1 cellular context compared by ENCODE assay signal in genomic region chr6:109793015-109793414, GRCh38.
TF ChIP-seq lines count a peak whose summit lies in the region.

No MANE protein-coding gene starts in this region.

TF ChIP-seq in HepG2, 621 proteins besides CTCF, POLR2A, EP300 and RAD21 (continued from another document):
- TF ChIP-seq ZBTB46 (CRISPR knock-in tag; IDR thresholded peaks at IDR 0.05; ENCODE audit: borderline replicate concordance) (no peak), SKIL (CRISPR knock-in tag; IDR thresholded peaks at IDR 0.05; ENCODE audit: borderline replicate concordance) (no peak), GATAD1 (CRISPR knock-in tag; IDR thresholded peaks at IDR 0.05) (no peak), ATF7 (IDR thresholded peaks at IDR 0.05) (no peak), ATF7 (CRISPR knock-in tag; IDR thresholded peaks at IDR 0.05) (no peak), TRIM24 (CRISPR knock-in tag; IDR thresholded peaks at IDR 0.05) (no peak), TAF15 (IDR thresholded peaks at IDR 0.05; ENCODE audit: low read depth, low read length, poor library complexity, severe bottlenecking) (no peak), IRF2 (CRISPR knock-in tag; IDR thresholded peaks at IDR 0.05) (no peak), HMGA1 (CRISPR knock-in tag; conservative IDR thresholded peaks at IDR 0.05) (no peak), AGO2 (optimal IDR thresholded peaks at IDR 0.05; ENCODE audit: low read depth, low read length) (no peak), GFI1 (CRISPR knock-in tag; IDR thresholded peaks at IDR 0.05; ENCODE audit: borderline replicate concordance) (peak; percentile 80), ZFX (CRISPR knock-in tag; IDR thresholded peaks at IDR 0.05; ENCODE audit: low read depth) (no peak)
TF ChIP-seq in HepG2: peak in this region for 7.
